22 cellular contexts compared by ENCODE assay signal in the genomic region with DNA sequence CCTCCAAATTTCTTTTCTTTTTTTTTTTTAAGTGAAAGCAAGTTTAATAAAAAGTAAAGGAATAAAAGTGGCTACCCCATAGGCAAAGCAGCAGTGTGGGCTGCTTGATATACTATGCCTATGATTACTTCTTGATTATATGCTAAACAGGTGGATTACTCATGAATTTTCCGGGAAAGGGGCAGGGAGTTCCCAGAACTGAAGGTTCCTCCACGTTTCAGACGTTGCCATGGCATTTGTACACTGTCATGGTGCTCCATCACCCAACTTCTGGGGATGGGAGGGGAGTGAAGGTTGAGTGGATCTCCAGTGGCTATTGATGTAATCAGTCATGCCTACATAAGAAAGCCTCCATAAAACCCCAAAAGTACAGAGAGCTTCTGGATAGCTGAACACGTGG.
"Had no signal": no experiment of that assay in that cellular context is flagged by ENCODE, and none has a peak within 500 bp of the region (broad histone marks: within the 10 kb centered on the region; RNA-seq: fewer than 3 reads in every experiment).

No MANE protein-coding gene starts in this region.

- DNase-seq: dermis blood vessel endothelial cell; dorsolateral prefrontal cortex; effector CD4-positive, alpha-beta T cell; effector memory CD4-positive, alpha-beta T cell; esophagus squamous epithelium; foreskin fibroblast; foreskin melanocyte; gastrocnemius medialis; glutamatergic neuron; head of caudate nucleus; heart right ventricle; hippocampal formation; left cardiac atrium; left lung; left ventricle myocardium superior; lower lobe of right lung; mesenchymal stem cell; mucosa of descending colon; naive B cell; naive thymus-derived CD8-positive, alpha-beta T cell had no signal

- H3K4me1 Mint-ChIP-seq: mesothelial cell of epicardium; naive B cell; naive thymus-derived CD8-positive, alpha-beta T cell had no signal

- H3K4me3 ChIP-seq: coronary artery, dorsolateral prefrontal cortex, esophagus squamous epithelium, gastrocnemius medialis, heart right ventricle, left lung, lower lobe of right lung, mucosa of descending colon had no signal

- H3K27ac ChIP-seq: coronary artery, dorsolateral prefrontal cortex, esophagus squamous epithelium, gastrocnemius medialis, heart right ventricle, left lung, lower lobe of right lung had no signal

- H3K4me3 Mint-ChIP-seq: mesothelial cell of epicardium; naive B cell; naive thymus-derived CD8-positive, alpha-beta T cell had no signal

- H3K27ac Mint-ChIP-seq: mesothelial cell of epicardium; naive B cell; naive thymus-derived CD8-positive, alpha-beta T cell had no signal

- H3K27me3 ChIP-seq: gastrocnemius medialis had no signal

- H3K4me1 ChIP-seq: esophagus squamous epithelium, gastrocnemius medialis, heart right ventricle, left lung, lower lobe of right lung had no signal

- H3K36me3 ChIP-seq: esophagus squamous epithelium, gastrocnemius medialis, heart right ventricle, left lung, lower lobe of right lung had no signal

- H3K36me3 Mint-ChIP-seq: mesothelial cell of epicardium; naive B cell; naive thymus-derived CD8-positive, alpha-beta T cell had no signal

- H3K9me3 ChIP-seq: esophagus squamous epithelium, gastrocnemius medialis, heart right ventricle, left lung, lower lobe of right lung, mucosa of descending colon had no signal
